In the genomic region with DNA sequence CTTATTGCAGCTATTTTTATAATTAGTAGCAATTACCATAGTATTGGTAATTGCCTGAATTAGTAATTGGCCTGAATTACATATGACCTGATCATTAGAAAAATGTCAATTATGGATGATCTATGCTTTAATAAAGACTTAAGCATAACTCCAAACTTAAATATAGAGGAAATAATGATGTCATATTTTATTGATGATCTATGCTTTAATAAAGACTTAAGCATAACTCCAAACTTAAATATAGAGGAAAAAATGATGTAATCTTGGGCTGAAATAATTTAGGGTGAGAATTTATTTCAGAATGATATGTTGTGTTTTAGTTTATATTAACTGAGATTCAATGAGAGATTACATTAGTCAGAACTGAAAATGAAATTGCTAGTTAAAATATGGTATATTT, we compare ENCODE assay signal across 9 cellular contexts.
"Had no signal": no experiment of that assay in that cellular context is flagged by ENCODE, and none has a peak within 500 bp of the region (broad histone marks: within the 10 kb centered on the region; RNA-seq: fewer than 3 reads in every experiment).

No MANE protein-coding gene starts in this region.

- H3K4me3 ChIP-seq: GM23338 had no signal

- H2AFZ ChIP-seq: GM23338 had no signal

- H3K4me2 ChIP-seq: GM23338, KMS-11 had no signal

- DNase-seq: H9, HFFc6, Karpas-422, KBM-7 had no signal

- H3K9ac ChIP-seq: KMS-11 had no signal

- ATAC-seq: GM23338 had no signal

- FAIRE-seq: H1, H54, HTR-8/SVneo had no signal

- H3K27ac ChIP-seq: KMS-11 had no signal
